ENCODE assay signal across 14 cellular contexts in the genomic region with DNA sequence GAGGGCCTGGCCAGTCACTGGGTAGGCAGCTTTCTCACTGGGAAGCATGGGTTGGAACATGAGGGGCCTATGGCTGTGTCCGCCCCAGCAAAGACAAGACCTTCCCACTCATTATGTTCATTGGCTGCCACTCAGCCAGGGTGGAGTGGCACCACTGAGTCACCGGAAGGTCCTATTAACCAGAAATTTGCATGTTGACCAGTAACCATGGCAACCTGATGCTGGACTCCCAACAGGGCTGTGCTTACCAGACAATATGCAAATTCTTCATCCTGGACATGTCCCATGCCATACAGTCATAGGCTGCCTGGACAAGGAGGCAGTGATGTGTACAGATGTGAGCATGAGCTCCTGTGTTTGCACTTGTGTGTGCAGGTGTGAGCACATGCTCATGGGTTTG.
A peak's percentile ranks its signal among the peaks of the same experiment; 100 is the strongest.
DNase-seq lines count a peak whose midpoint lies in the region; ATAC-seq and TF ChIP-seq lines count a peak whose summit lies in the region.
"Had no signal": no experiment of that assay in that cellular context is flagged by ENCODE, and none has a peak within 500 bp of the region (broad histone marks: within the 10 kb centered on the region; RNA-seq: fewer than 3 reads in every experiment).

No MANE protein-coding gene starts in this region.

- ATAC-seq in natural killer cell treated with Interleukin-12 subunit alpha and Interleukin-12 subunit beta and Interleukin-15 and Interleukin-18, amount 100 ng/mL, for 72 hours, result peak; percentile 9 to 57
- ATAC-seq in natural killer cell, result no peak
- peak; percentile 52 for ATAC-seq in HG03520 (IDR thresholded peaks at IDR 0.05; ENCODE audit: unreplicated experiment)
- ATAC-seq: activated CD4-positive, CD25-positive, alpha-beta regulatory T cell treated with anti-CD3 and anti-CD28 coated beads, Interleukin-2, amount 50 U/mL, for 24 hours had no signal

- no peaks in the 10 kb centered on the region for H3K9me3 Mint-ChIP-seq in natural killer cell treated with Interleukin-12 subunit alpha and Interleukin-12 subunit beta and Interleukin-15 and Interleukin-18, amount 100 ng/mL, for 72 hours
- H3K9me3 Mint-ChIP-seq in natural killer cell, result no peaks in the 10 kb centered on the region
- H3K9me3 Mint-ChIP-seq: dendritic cell treated with granulocyte-macrophage colony-stimulating factor and Interleukin-4, amounts not matched to agents 40 ng/mL and 50 ng/mL, for 4 days had no signal

- intact Hi-C loops in natural killer cell (cut with micrococcal nuclease), result no loop called here

- H3K4me1 Mint-ChIP-seq in natural killer cell treated with Interleukin-12 subunit alpha and Interleukin-12 subunit beta and Interleukin-15 and Interleukin-18, amount 100 ng/mL, for 72 hours (ENCODE audit: low read depth in 2 of 2), result no peaks in the 10 kb centered on the region
- H3K4me1 Mint-ChIP-seq in natural killer cell, result peaks cover 0 to 4% of the 10 kb centered on the region in 2 donors

- TF ChIP-seq CTCF in natural killer cell (IDR thresholded peaks at IDR 0.05), result no peak

- H3K27ac Mint-ChIP-seq in natural killer cell treated with Interleukin-12 subunit alpha and Interleukin-12 subunit beta and Interleukin-15 and Interleukin-18, amount 100 ng/mL, for 72 hours, result no peak overlapping the region
- H3K27ac Mint-ChIP-seq in natural killer cell, result no peak overlapping the region
- H3K27ac Mint-ChIP-seq: dendritic cell treated with granulocyte-macrophage colony-stimulating factor and Interleukin-4, amounts not matched to agents 40 ng/mL and 50 ng/mL, for 4 days; progenitor cell of endocrine pancreas had no signal

- H3K36me3 Mint-ChIP-seq in natural killer cell treated with Interleukin-12 subunit alpha and Interleukin-12 subunit beta and Interleukin-15 and Interleukin-18, amount 100 ng/mL, for 72 hours, result no peaks in the 10 kb centered on the region
- no peaks in the 10 kb centered on the region for H3K36me3 Mint-ChIP-seq in natural killer cell

- H3K4me3 Mint-ChIP-seq in natural killer cell treated with Interleukin-12 subunit alpha and Interleukin-12 subunit beta and Interleukin-15 and Interleukin-18, amount 100 ng/mL, for 72 hours, result no peak overlapping the region
- no peak overlapping the region for H3K4me3 Mint-ChIP-seq in natural killer cell
- H3K4me3 Mint-ChIP-seq: dendritic cell treated with granulocyte-macrophage colony-stimulating factor and Interleukin-4, amounts not matched to agents 40 ng/mL and 50 ng/mL, for 4 days had no signal

- H3K27me3 Mint-ChIP-seq in natural killer cell treated with Interleukin-12 subunit alpha and Interleukin-12 subunit beta and Interleukin-15 and Interleukin-18, amount 100 ng/mL, for 72 hours, result peaks cover 5 to 16% of the 10 kb centered on the region in 2 donors
- peaks cover 0 to 8% of the 10 kb centered on the region in 2 donors for H3K27me3 Mint-ChIP-seq in natural killer cell (ENCODE audit: low read depth in 2 of 2)

- peak overlapping the region; percentile 82 for H3K27ac ChIP-seq in temporal lobe (ENCODE audit: low read depth, low read length)
- H3K27ac ChIP-seq: thoracic aorta had no signal

- no peak for DNase-seq in natural killer cell treated with Interleukin-12 subunit alpha and Interleukin-12 subunit beta and Interleukin-15 and Interleukin-18, amount 100 ng/mL, for 72 hours (ENCODE audit: low spot score)
- DNase-seq in natural killer cell (no peak), dermis microvascular lymphatic vessel endothelial cell (ENCODE audit: low read depth in 2 of 2) (peak; percentile 14 to 16), SIG-M5 treated with dmso at 0.1 percent for 504 hours (lab: John Stamatoyannopoulos, UW; ENCODE audit: unreplicated experiment) (no peak), NCI-H2081 (lab: John Stamatoyannopoulos, UW) (no peak), iPS-NIHi7 (ENCODE audit: extremely low spot score) (no peak)
- DNase-seq: activated naive CD4-positive, alpha-beta T cell treated with anti-CD3 and anti-CD28 coated beads, Interleukin-2, amount 50 U/mL, for 16 hours; MV-4-11 had no signal

Comparison
In these comparisons a context has a peak if more than half of its experiments do, and no peak if none do; other contexts are left out.
1. ATAC-seq: peak in natural killer cell treated with Interleukin-12 subunit alpha and Interleukin-12 subunit beta and Interleukin-15 and Interleukin-18, amount 100 ng/mL, for 72 hours (2 of 2) and HG03520 (single experiment); none in natural killer cell (0 of 3).
2. DNase-seq: peak in dermis microvascular lymphatic vessel endothelial cell (2 of 2); none in natural killer cell treated with Interleukin-12 subunit alpha and Interleukin-12 subunit beta and Interleukin-15 and Interleukin-18, amount 100 ng/mL, for 72 hours (single experiment), natural killer cell (single experiment), SIG-M5 treated with dmso at 0.1 percent for 504 hours (single experiment), NCI-H2081 (0 of 2) and iPS-NIHi7 (single experiment).